Comparison of ENCODE assay signal across 9 cellular contexts in the genomic region with DNA sequence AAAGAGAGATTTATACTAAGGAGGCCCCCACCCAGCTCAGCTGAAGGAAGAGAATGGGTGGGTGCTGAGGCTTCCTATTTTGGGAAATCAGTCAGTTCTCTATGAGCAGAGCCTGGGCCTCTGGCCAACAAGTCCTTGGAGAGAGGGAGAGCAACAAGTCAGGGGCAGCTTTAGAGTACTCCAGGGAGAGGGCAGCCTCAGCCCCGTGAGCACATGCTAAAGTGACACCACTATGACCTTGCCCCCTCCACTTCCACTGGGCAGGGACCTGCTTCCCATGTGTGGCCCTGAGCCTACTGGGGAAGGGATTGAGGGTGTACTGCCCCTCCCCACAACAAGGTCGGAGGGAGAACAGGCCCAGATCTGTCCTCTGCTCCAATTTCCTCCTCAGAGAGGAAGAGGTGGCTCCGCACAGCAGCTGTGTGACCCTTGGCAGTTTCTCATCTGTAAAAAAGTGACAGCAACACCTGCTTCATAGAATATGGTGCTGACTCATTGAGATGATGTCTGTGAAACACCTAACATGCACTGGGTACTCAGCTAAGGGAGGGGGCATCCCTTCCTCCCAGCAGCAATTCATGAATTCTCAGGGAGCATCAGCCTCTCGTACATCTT.
DNase-seq lines count a peak whose midpoint lies in the region; ATAC-seq, FAIRE-seq and TF ChIP-seq lines count a peak whose summit lies in the region.
"Had no signal": no experiment of that assay in that cellular context is flagged by ENCODE, and none has a peak within 500 bp of the region (broad histone marks: within the 10 kb centered on the region; RNA-seq: fewer than 3 reads in every experiment).

No MANE protein-coding gene starts in this region.

- CTCF ChIA-PET in activated CD8-positive, alpha-beta T cell treated with anti-CD3 and anti-CD28 coated beads for 36 hours (lab: Charles Lee), result interaction anchor here (5.1 kb wide), 1 partner anchor 9 kb away, joined by 30 read pairs; no protein-coding TSS in a partner anchor
- CTCF ChIA-PET in activated CD8-positive, alpha-beta T cell treated with anti-CD3 and anti-CD28 coated beads, Interleukin-2, amount 10 ng/mL, durations not matched to agents 7 days and 5 days (lab: Charles Lee), result interaction anchor here (0.8 kb wide), 1 partner anchor 8 kb away, joined by 3 read pairs; no protein-coding TSS in a partner anchor
- CTCF ChIA-PET in H1 (lab: Charles Lee; ENCODE audit: partially characterized antibody), result interaction anchor here (0.6 to 3.2 kb wide), 5 partner anchors 10 to 292 kb away, joined by 3 to 17 read pairs (median 3); no protein-coding TSS in a partner anchor

- H3K4me3 ChIP-seq in H1 (ENCODE audit: extremely low read depth in 1 of 4, insufficient read depth in 2 of 4, low read depth in 3 of 4, low read length in 4 of 4), result no peak overlapping the region
- peak overlapping the region in 1 of 2 donors; percentile 15 for H3K4me3 ChIP-seq in stomach smooth muscle (ENCODE audit: low read length in 2 of 2)

- H2AFZ ChIP-seq in H1 (ENCODE audit: low read length), result no peak overlapping the region

- H3K27me3 Mint-ChIP-seq in activated CD8-positive, alpha-beta T cell treated with anti-CD3 and anti-CD28 coated beads for 36 hours, result peaks cover 1% of the 10 kb centered on the region
- no peaks in the 10 kb centered on the region for H3K27me3 Mint-ChIP-seq in activated CD8-positive, alpha-beta T cell treated with anti-CD3 and anti-CD28 coated beads, Interleukin-2, amount 10 ng/mL, durations not matched to agents 7 days and 5 days (ENCODE audit: low read depth)
- H3K27me3 Mint-ChIP-seq: CD4-positive, CD25-positive, alpha-beta regulatory T cell had no signal

- H3K4me1 ChIP-seq in H1 (replicated peaks in 1 of 4; ENCODE audit: control insufficient read depth in 3 of 4, insufficient read depth in 4 of 4, low read length in 3 of 4) (peaks cover 0 to 18% (median 8%) of the 10 kb centered on the region in 4 experiments; a peak in 4 of 7 replicates), stomach smooth muscle (ENCODE audit: control insufficient read depth, insufficient read depth, low read length) (peaks cover 58% of the 10 kb centered on the region)

- no peaks in the 10 kb centered on the region for H3K23me2 ChIP-seq in H1 (ENCODE audit: low read depth, low read length)

- intact Hi-C loops in activated CD8-positive, alpha-beta T cell treated with anti-CD3 and anti-CD28 coated beads for 36 hours (cut with micrococcal nuclease), result no loop called here

- POLR2A ChIA-PET in activated CD8-positive, alpha-beta T cell treated with anti-CD3 and anti-CD28 coated beads for 36 hours (lab: Charles Lee), result interaction anchor here (0.6 to 1.0 kb wide), 2 partner anchors 11 to 163 kb away, joined by 3 read pairs; no protein-coding TSS in a partner anchor
- POLR2A ChIA-PET in activated CD8-positive, alpha-beta T cell treated with anti-CD3 and anti-CD28 coated beads, Interleukin-2, amount 10 ng/mL, durations not matched to agents 7 days and 5 days (lab: Charles Lee), result no interaction called here
- POLR2A ChIA-PET in H1 (lab: Charles Lee; ENCODE audit: partially characterized antibody), result no interaction called here

- H2BK120ac ChIP-seq in H1 (replicated peaks; ENCODE audit: low read depth, low read length), result no peak overlapping the region

- H3K79me2 ChIP-seq in H1 (ENCODE audit: control insufficient read depth in 1 of 2, insufficient read depth in 2 of 2, low read length in 2 of 2), result no peaks in the 10 kb centered on the region

- H4K5ac ChIP-seq in H1 (ENCODE audit: insufficient read length, low read depth, low read length), result no peak overlapping the region

- H3K27ac ChIP-seq in H1 (ENCODE audit: low read depth, low read length) (no peak overlapping the region), stomach smooth muscle (ENCODE audit: low read length) (peak overlapping the region; percentile 24)

- H2BK12ac ChIP-seq in H1 (ENCODE audit: low read depth, low read length), result no peak overlapping the region

- H3K23ac ChIP-seq in H1 (ENCODE audit: insufficient read length), result no peak overlapping the region

- no peak overlapping the region for H2AK5ac ChIP-seq in H1 (ENCODE audit: low read depth, low read length)

- no peaks in the 10 kb centered on the region for H3K79me1 ChIP-seq in H1 (ENCODE audit: low read depth, low read length)

- ATAC-seq in activated CD8-positive, alpha-beta T cell treated with anti-CD3 and anti-CD28 coated beads for 36 hours, result peak; percentile 45
- no peak for ATAC-seq in activated CD8-positive, alpha-beta T cell treated with anti-CD3 and anti-CD28 coated beads, Interleukin-2, amount 10 ng/mL, durations not matched to agents 7 days and 5 days
- ATAC-seq in HG03457 (IDR thresholded peaks at IDR 0.05; ENCODE audit: unreplicated experiment), result peak; percentile 76

- H2BK15ac ChIP-seq in H1 (ENCODE audit: low read length), result no peak overlapping the region

- no peak overlapping the region for H3K4me2 ChIP-seq in H1 (ENCODE audit: insufficient read depth in 1 of 2, low read depth in 2 of 2, low read length in 2 of 2)

- H3K4me3 Mint-ChIP-seq in activated CD8-positive, alpha-beta T cell treated with anti-CD3 and anti-CD28 coated beads for 36 hours, result no peak overlapping the region
- no peak overlapping the region for H3K4me3 Mint-ChIP-seq in activated CD8-positive, alpha-beta T cell treated with anti-CD3 and anti-CD28 coated beads, Interleukin-2, amount 10 ng/mL, durations not matched to agents 7 days and 5 days
- H3K4me3 Mint-ChIP-seq: CD4-positive, CD25-positive, alpha-beta regulatory T cell had no signal

- 94% methylated on average over 3 of the region's 4 CpGs; no CpG with 5 or more reads in 1 of the 2 experiments for WGBS in H1 (ENCODE audit: extremely low coverage in 1 of 2, insufficient coverage in 1 of 2, insufficient read length in 1 of 2, insufficient replicate concordance in 2 of 2, low coverage in 1 of 2, low lambda C conversion rate in 2 of 2, missing lambda C conversion rate in 1 of 2), 2 experiments

- H3K18ac ChIP-seq in H1 (ENCODE audit: extremely low read depth, low read length), result no peak overlapping the region

- TF ChIP-seq POLR2A in H1 (IDR thresholded peaks at IDR 0.05; ENCODE audit: control extremely low read depth in 1 of 2, low read depth in 2 of 2, low read length in 2 of 2), result no peak

- TF ChIP-seq CTCF in activated CD8-positive, alpha-beta T cell treated with anti-CD3 and anti-CD28 coated beads for 36 hours (IDR thresholded peaks at IDR 0.05), result no peak
- no peak for TF ChIP-seq CTCF in H1 (IDR thresholded peaks at IDR 0.05; ENCODE audit: control extremely low read depth in 1 of 3, insufficient read depth in 1 of 3, low read depth in 1 of 3, low read length in 3 of 3)

- no peak overlapping the region for H4K91ac ChIP-seq in H1 (replicated peaks; ENCODE audit: insufficient read length, low read length)

- no peak overlapping the region for H4K8ac ChIP-seq in H1 (ENCODE audit: extremely low read depth, insufficient read depth, low read length)

- no peak for TF ChIP-seq RAD21 in H1 (IDR thresholded peaks at IDR 0.05 in 1 of 2, conservative IDR thresholded peaks at IDR 0.05 in 1 of 2; ENCODE audit: low read depth in 2 of 2, low read length in 2 of 2)

- no peak for DNase-seq in activated CD8-positive, alpha-beta T cell treated with anti-CD3 and anti-CD28 coated beads for 36 hours
- no peak for DNase-seq in activated CD8-positive, alpha-beta T cell treated with anti-CD3 and anti-CD28 coated beads, Interleukin-2, amount 10 ng/mL, durations not matched to agents 7 days and 5 days
- DNase-seq in H1 (ENCODE audit: low read depth in 1 of 2, low spot score in 2 of 2) (no peak), kidney glomerular epithelial cell (lab: John Stamatoyannopoulos, UW) (no peak), HuH-7 (ENCODE audit: low spot score) (no peak), Kasumi-1 (lab: John Stamatoyannopoulos, UW) (no peak)
- DNase-seq: CD4-positive, CD25-positive, alpha-beta regulatory T cell had no signal

- no peak overlapping the region for H3K4ac ChIP-seq in H1 (replicated peaks; ENCODE audit: insufficient read length, low read depth, low read length)

- H3K27ac Mint-ChIP-seq in activated CD8-positive, alpha-beta T cell treated with anti-CD3 and anti-CD28 coated beads for 36 hours, result no peak overlapping the region
- no peak overlapping the region for H3K27ac Mint-ChIP-seq in activated CD8-positive, alpha-beta T cell treated with anti-CD3 and anti-CD28 coated beads, Interleukin-2, amount 10 ng/mL, durations not matched to agents 7 days and 5 days
- H3K27ac Mint-ChIP-seq: CD4-positive, CD25-positive, alpha-beta regulatory T cell had no signal

- TF ChIP-seq EP300 in H1 (IDR thresholded peaks at IDR 0.05; ENCODE audit: borderline replicate concordance in 1 of 2, low read depth in 2 of 2, low read length in 2 of 2), result no peak

- peaks cover 4% of the 10 kb centered on the region for H3K4me1 Mint-ChIP-seq in activated CD8-positive, alpha-beta T cell treated with anti-CD3 and anti-CD28 coated beads for 36 hours (ENCODE audit: low read depth)
- peaks cover 2% of the 10 kb centered on the region for H3K4me1 Mint-ChIP-seq in activated CD8-positive, alpha-beta T cell treated with anti-CD3 and anti-CD28 coated beads, Interleukin-2, amount 10 ng/mL, durations not matched to agents 7 days and 5 days (ENCODE audit: low read depth)

- H3K9ac ChIP-seq in H1 (replicated peaks in 1 of 4; ENCODE audit: extremely low read depth in 1 of 4, low read depth in 3 of 4, low read length in 3 of 4), result no peak overlapping the region
- peak overlapping the region in 1 of 2 donors; percentile 36 for H3K9ac ChIP-seq in stomach smooth muscle (ENCODE audit: low read length in 2 of 2)

- no peak overlapping the region for H3K14ac ChIP-seq in H1 (ENCODE audit: insufficient read length)

- no peaks in the 10 kb centered on the region for H3K27me3 ChIP-seq in H1 (replicated peaks in 1 of 4; ENCODE audit: control insufficient read depth in 3 of 4, extremely low read depth in 1 of 4, insufficient read depth in 3 of 4, low read length in 3 of 4)
- H3K27me3 ChIP-seq in stomach smooth muscle (ENCODE audit: control insufficient read depth in 1 of 2, insufficient read depth in 2 of 2, low read length in 2 of 2), result no peaks in the 10 kb centered on the region

- no peaks in the 10 kb centered on the region for H3K36me3 Mint-ChIP-seq in activated CD8-positive, alpha-beta T cell treated with anti-CD3 and anti-CD28 coated beads for 36 hours (ENCODE audit: low read depth)
- no peaks in the 10 kb centered on the region for H3K36me3 Mint-ChIP-seq in activated CD8-positive, alpha-beta T cell treated with anti-CD3 and anti-CD28 coated beads, Interleukin-2, amount 10 ng/mL, durations not matched to agents 7 days and 5 days (ENCODE audit: low read depth)
- H3K36me3 Mint-ChIP-seq: CD4-positive, CD25-positive, alpha-beta regulatory T cell had no signal

- H2BK5ac ChIP-seq in H1 (ENCODE audit: low read depth, low read length), result peak overlapping the region; percentile 26; the same call in 1 of the 2 replicates

- peak overlapping the region; percentile 19; the same call in 1 of the 2 replicates for H2BK20ac ChIP-seq in H1 (ENCODE audit: low read length)

- H3K56ac ChIP-seq in H1 (replicated peaks; ENCODE audit: insufficient read length, low read depth, low read length), result no peak overlapping the region

- no peaks in the 10 kb centered on the region for H4K20me1 ChIP-seq in H1 (replicated peaks in 1 of 2; ENCODE audit: control insufficient read depth in 1 of 2, insufficient read depth in 2 of 2, low read length in 2 of 2)

- H3K9me3 ChIP-seq in H1 (ENCODE audit: insufficient read depth in 2 of 2, low read depth in 1 of 2, low read length in 1 of 2) (no peaks in the 10 kb centered on the region), stomach smooth muscle (ENCODE audit: control insufficient read depth in 2 of 2, low read length in 2 of 2) (no peaks in the 10 kb centered on the region)

- H3K9me3 Mint-ChIP-seq in activated CD8-positive, alpha-beta T cell treated with anti-CD3 and anti-CD28 coated beads for 36 hours, result no peaks in the 10 kb centered on the region
- no peaks in the 10 kb centered on the region for H3K9me3 Mint-ChIP-seq in activated CD8-positive, alpha-beta T cell treated with anti-CD3 and anti-CD28 coated beads, Interleukin-2, amount 10 ng/mL, durations not matched to agents 7 days and 5 days (ENCODE audit: insufficient read depth)
- H3K9me3 Mint-ChIP-seq: CD4-positive, CD25-positive, alpha-beta regulatory T cell had no signal

- FAIRE-seq in H1 (lab: Jason Lieb, UNC), result no peak

- H3K36me3 ChIP-seq in H1 (ENCODE audit: control insufficient read depth in 2 of 4, insufficient read depth in 4 of 4, low read length in 3 of 4) (no peaks in the 10 kb centered on the region), stomach smooth muscle (ENCODE audit: control insufficient read depth in 2 of 2, insufficient read depth in 2 of 2, low read length in 2 of 2) (no peaks in the 10 kb centered on the region)
